ENCODE assay signal across 19 cellular contexts in the genomic region with DNA sequence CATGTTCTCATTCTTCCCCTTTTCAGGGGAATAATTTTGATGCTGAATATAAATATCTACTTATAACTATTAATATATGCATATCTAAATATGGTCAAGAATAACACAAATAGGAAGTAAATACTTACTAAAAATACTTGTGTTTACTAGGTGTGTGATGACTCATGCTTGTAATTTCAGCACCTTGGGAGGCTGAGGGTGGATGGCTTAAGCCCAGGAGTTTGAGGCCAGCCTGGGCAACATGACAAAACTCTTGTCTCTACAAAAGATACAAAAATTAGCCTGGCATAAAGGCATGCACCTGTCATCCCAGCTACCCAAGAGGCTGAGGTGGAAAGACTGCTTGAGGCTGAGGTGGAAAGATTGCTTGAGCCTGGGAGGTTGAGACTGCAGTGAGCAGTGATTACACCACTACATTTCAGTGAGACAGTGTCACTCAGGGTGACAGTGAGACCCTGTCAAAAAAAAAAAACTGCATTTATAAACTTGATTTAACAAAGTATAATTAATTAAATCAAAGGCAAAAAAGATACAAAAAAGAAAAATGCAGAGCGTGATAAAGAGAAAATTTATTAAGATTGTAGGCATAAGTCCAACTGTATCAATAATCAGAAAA.
"Had no signal": no experiment of that assay in that cellular context is flagged by ENCODE, and none has a peak within 500 bp of the region (broad histone marks: within the 10 kb centered on the region; RNA-seq: fewer than 3 reads in every experiment).

No MANE protein-coding gene starts in this region.

- DNase-seq: activated CD4-positive, alpha-beta memory T cell treated with anti-CD3 and anti-CD28 coated beads for 36 hours; activated CD4-positive, alpha-beta T cell treated with anti-CD3 and anti-CD28 coated beads for 36 hours; activated effector memory CD4-positive, alpha-beta T cell treated with Interleukin-2 at 50 U/mL for 16 hours; activated T-cell treated with anti-CD3 and anti-CD28 coated beads, Interleukin-2, amount 50 U/mL, for 4 hours; central memory CD4-positive, alpha-beta T cell; cortex of kidney; effector CD8-positive, alpha-beta T cell; heart right ventricle; islet precursor cell; natural killer cell; right cardiac atrium; small intestine; stimulated activated CD4-positive, alpha-beta T cell treated with anti-CD3 and anti-CD28 coated beads, Interleukin-4, amount 100 ng/mL, for 24 hours; stimulated activated naive CD4-positive, alpha-beta T cell; T-helper 17 cell; tibial artery had no signal

- H3K4me1 Mint-ChIP-seq: activated CD4-positive, alpha-beta T cell treated with anti-CD3 and anti-CD28 coated beads for 36 hours; natural killer cell; T-helper 17 cell had no signal

- H3K4me1 ChIP-seq: gastroesophageal sphincter, heart right ventricle, tibial artery had no signal

- H3K4me3 ChIP-seq: gastroesophageal sphincter, heart right ventricle, tibial artery had no signal

- H3K27ac Mint-ChIP-seq: activated CD4-positive, alpha-beta memory T cell treated with anti-CD3 and anti-CD28 coated beads for 36 hours; activated CD4-positive, alpha-beta T cell treated with anti-CD3 and anti-CD28 coated beads for 36 hours; activated naive CD4-positive, alpha-beta T cell treated with anti-CD3 and anti-CD28 coated beads, Interleukin-2, amount 50 U/mL, for 72 hours; natural killer cell; progenitor cell of endocrine pancreas; T-helper 17 cell had no signal

- H3K27ac ChIP-seq: gastroesophageal sphincter, heart right ventricle, tibial artery had no signal

- H3K4me3 Mint-ChIP-seq: activated CD4-positive, alpha-beta memory T cell treated with anti-CD3 and anti-CD28 coated beads for 36 hours; activated CD4-positive, alpha-beta T cell treated with anti-CD3 and anti-CD28 coated beads for 36 hours; activated T-cell treated with anti-CD3 and anti-CD28 coated beads, Interleukin-2, amount 50 U/mL, for 4 hours; natural killer cell; T-helper 17 cell had no signal

- H3K36me3 Mint-ChIP-seq: activated CD4-positive, alpha-beta memory T cell treated with anti-CD3 and anti-CD28 coated beads for 36 hours had no signal

- H3K27me3 ChIP-seq: gastroesophageal sphincter, heart right ventricle, tibial artery had no signal

- H3K36me3 ChIP-seq: gastroesophageal sphincter, heart right ventricle, tibial artery had no signal

- H3K27me3 Mint-ChIP-seq: activated CD4-positive, alpha-beta memory T cell treated with anti-CD3 and anti-CD28 coated beads for 36 hours; activated CD4-positive, alpha-beta T cell treated with anti-CD3 and anti-CD28 coated beads for 36 hours; progenitor cell of endocrine pancreas; T-helper 17 cell had no signal
